Comparison of ENCODE assay signal across 8 cellular contexts in genomic region chr19:39031368-39032163, GRCh38. TPM values are rescaled to one million over a fixed set of nuclear protein-coding genes. Genes with fewer than 3 reads are reported as not detected.
DNase-seq lines count a peak whose midpoint lies in the region; ATAC-seq, FAIRE-seq and TF ChIP-seq lines count a peak whose summit lies in the region.

No MANE protein-coding gene starts in this region.

- ATAC-seq in stimulated activated naive CD8-positive, alpha-beta T cell treated with anti-CD3 and anti-CD28 coated beads, Interleukin-15, Interleukin-2, amounts not matched to agents 100 U/mL and 50 U/mL, for 24 hours: peak; percentile 95

- peaks cover 29% of the 10 kb centered on the region for H3K27me3 Mint-ChIP-seq in nephron (ENCODE audit: low read depth)

- TF ChIP-seq POLR2A in GM12891 (IDR thresholded peaks at IDR 0.05; ENCODE audit: low read depth, low read length): no peak
- peak; percentile 58 for TF ChIP-seq POLR2A in Raji (IDR thresholded peaks at IDR 0.05; ENCODE audit: insufficient read depth, low read depth, low read length)

- peak overlapping the region; percentile 78 to 80 (median 79) for H3K4me3 Mint-ChIP-seq in nephron

- H3K4me3 ChIP-seq in foreskin fibroblast (ENCODE audit: low read depth in 1 of 2, low read length in 2 of 2): peak overlapping the region; percentile 56 to 63

- H3K9me3 Mint-ChIP-seq in nephron: peaks cover 3% of the 10 kb centered on the region

- DNase-seq in GM12891 (ENCODE audit: insufficient read length, low spot score): peak; percentile 71
- DNase-seq in HTR-8/SVneo (ENCODE audit: insufficient read length, low spot score): peak; percentile 92
- peak; percentile 92 for DNase-seq in activated effector memory CD4-positive, alpha-beta T cell treated with anti-CD3 and anti-CD28 coated beads, Interleukin-2, amount 50 U/mL, for 16 hours
- peak; percentile 60 to 81 for DNase-seq in foreskin fibroblast
- peak; percentile 90 for DNase-seq in stimulated activated naive CD8-positive, alpha-beta T cell treated with anti-CD3 and anti-CD28 coated beads, Interleukin-15, Interleukin-2, amounts not matched to agents 100 U/mL and 50 U/mL, for 24 hours
- no peak for DNase-seq in NK-92 treated with Interleukin-12 subunit alpha and Interleukin-12 subunit beta, amount 100 ng/mL, for 24 hours (lab: John Stamatoyannopoulos, UW)

- peak; percentile 90 for FAIRE-seq in GM12891 (lab: Jason Lieb, UNC)
- FAIRE-seq in HTR-8/SVneo (lab: Jason Lieb, UNC): peak; percentile 99

- no peaks in the 10 kb centered on the region for H3K4me1 Mint-ChIP-seq in nephron

- peaks cover 11% of the 10 kb centered on the region for H3K36me3 Mint-ChIP-seq in nephron (ENCODE audit: low read depth)

- TF ChIP-seq CTCF in foreskin fibroblast (IDR thresholded peaks at IDR 0.05; ENCODE audit: low read depth, low read length): no peak
- TF ChIP-seq CTCF in nephron (IDR thresholded peaks at IDR 0.05; ENCODE audit: unreplicated experiment in 3 of 3): no peak

- H3K27ac Mint-ChIP-seq in nephron: peak overlapping the region in 2 of 3 experiments; percentile 22 to 71

TF ChIP-seq in GM12891, 5 proteins besides CTCF, POLR2A, EP300 and RAD21:
- TF ChIP-seq SPI1 (IDR thresholded peaks at IDR 0.05; ENCODE audit: low read depth, low read length): no peak
- no peak for TF ChIP-seq POLR2AphosphoS5 (IDR thresholded peaks at IDR 0.05; ENCODE audit: low read depth, low read length)
- no peak for TF ChIP-seq TAF1 (IDR thresholded peaks at IDR 0.05; ENCODE audit: low read depth, low read length)

RNA-seq across cellular contexts. Expression of gene FBXO27, which starts 0.8 kb away (rescaled TPM):
- 0.35 TPM for polyA plus RNA-seq in GM12891 (2012; ENCODE audit: low read depth, missing spikeins)

RNA-seq across cellular contexts. Expression of gene ACP7, which starts 52.6 kb away (rescaled TPM):
- not detected for polyA plus RNA-seq in GM12891 (2012; ENCODE audit: low read depth, missing spikeins)

RNA-seq across cellular contexts. Expression of gene FBXO17, which starts 56.0 kb away (rescaled TPM):
- polyA plus RNA-seq in GM12891 (2012; ENCODE audit: low read depth, missing spikeins): 0.42 TPM
